ENCODE assay signal across 36 cellular contexts in genomic region chr10:13067431-13067830, GRCh38.
"Had no signal": no experiment of that assay in that cellular context is flagged by ENCODE, and none has a peak within 500 bp of the region (broad histone marks: within the 10 kb centered on the region; RNA-seq: fewer than 3 reads in every experiment).

No MANE protein-coding gene starts in this region.

- H3K4me1 Mint-ChIP-seq: activated B cell treated with CpG ODN at 0.5 μM for 24 hours; activated naive CD4-positive, alpha-beta T cell treated with anti-CD3 and anti-CD28 coated beads, Interleukin-2, amount 50 U/mL, for 24 hours; activated naive CD8-positive, alpha-beta T cell treated with anti-CD3 and anti-CD28 coated beads for 36 hours; activated naive CD8-positive, alpha-beta T cell treated with anti-CD3 and anti-CD28 coated beads, Interleukin-2, amount 50 U/mL, for 24 hours; activated T-helper 17 cell treated with anti-CD3 and anti-CD28 coated beads, Interleukin-2, amount 50 U/mL, for 72 hours had no signal

- H3K27ac Mint-ChIP-seq: activated B cell treated with CpG ODN at 0.5 μM for 24 hours; activated CD8-positive, alpha-beta T cell treated with anti-CD3 and anti-CD28 coated beads for 36 hours; activated naive CD4-positive, alpha-beta T cell treated with anti-CD3 and anti-CD28 coated beads, Interleukin-2, amount 50 U/mL, for 24 hours; activated naive CD8-positive, alpha-beta T cell treated with anti-CD3 and anti-CD28 coated beads for 36 hours; activated naive CD8-positive, alpha-beta T cell treated with anti-CD3 and anti-CD28 coated beads, Interleukin-2, amount 50 U/mL, for 24 hours; activated T-helper 17 cell treated with anti-CD3 and anti-CD28 coated beads, Interleukin-2, amount 50 U/mL, for 72 hours; effector memory CD8-positive, alpha-beta T cell; T-helper 2 cell treated with Interferon-gamma antibody and Interleukin-4, amounts not matched to agents 5 μg/mL and 100 μg/mL, for 36 hours had no signal

- H3K27me3 ChIP-seq: adrenal gland, body of pancreas, hepatocyte had no signal

- H3K4me1 ChIP-seq: adrenal gland, body of pancreas, esophagus squamous epithelium, gastroesophageal sphincter, heart right ventricle had no signal

- H3K4me3 ChIP-seq: adrenal gland, body of pancreas, esophagus squamous epithelium, gastroesophageal sphincter, heart right ventricle, hepatocyte had no signal

- FAIRE-seq: colon, endometrium, endothelial cell of umbilical vein had no signal

- H3K27ac ChIP-seq: adrenal gland, body of pancreas, epithelial cell of prostate, esophagus squamous epithelium, gastroesophageal sphincter, heart right ventricle, hepatocyte, WERI-Rb-1 had no signal

- DNase-seq: activated B cell treated with CpG ODN at 0.5 μM for 24 hours; activated CD4-positive, alpha-beta T cell treated with anti-CD3 and anti-CD28 coated beads for 48 hours; activated CD4-positive, alpha-beta T cell treated with anti-CD3 and anti-CD28 coated beads, Interleukin-2, amount 50 U/mL, for 1 hour; activated CD4-positive, alpha-beta T cell treated with anti-CD3 and anti-CD28 coated beads, Interleukin-2, amount 50 U/mL, for 48 hours; activated CD8-positive, alpha-beta memory T cell treated with anti-CD3 and anti-CD28 coated beads for 24 hours; activated CD8-positive, alpha-beta T cell treated with anti-CD3 and anti-CD28 coated beads for 36 hours; activated effector memory CD4-positive, alpha-beta T cell treated with Interleukin-2 at 50 U/mL for 16 hours; activated gamma-delta T cell treated with Interleukin-2 at 50 U/mL for 16 hours; activated naive CD4-positive, alpha-beta T cell treated with Interleukin-2 at 50 U/mL for 16 hours; activated naive CD8-positive, alpha-beta T cell treated with anti-CD3 and anti-CD28 coated beads for 36 hours; activated naive CD8-positive, alpha-beta T cell treated with anti-CD3 and anti-CD28 coated beads, Interleukin-2, amount 50 U/mL, for 24 hours; activated T-cell treated with anti-CD3 and anti-CD28 coated beads, Interleukin-2, amount 50 U/mL, for 4 hours; adrenal gland; amygdala; aorta; body of pancreas; caudate nucleus; cortex of kidney; dermis blood vessel endothelial cell; effector CD4-positive, alpha-beta T cell; effector memory CD8-positive, alpha-beta T cell; esophagus squamous epithelium; foreskin melanocyte; heart right ventricle; T1000; WERI-Rb-1 had no signal

- H2AFZ ChIP-seq: hepatocyte had no signal

- H3K79me2 ChIP-seq: hepatocyte had no signal

- H3K9me3 ChIP-seq: adrenal gland, body of pancreas, esophagus squamous epithelium, gastroesophageal sphincter had no signal

- H3K36me3 Mint-ChIP-seq: activated naive CD4-positive, alpha-beta T cell treated with anti-CD3 and anti-CD28 coated beads, Interleukin-2, amount 50 U/mL, for 24 hours; activated naive CD8-positive, alpha-beta T cell treated with anti-CD3 and anti-CD28 coated beads for 36 hours had no signal

- H3K36me3 ChIP-seq: adrenal gland, esophagus squamous epithelium, gastroesophageal sphincter, heart right ventricle, WERI-Rb-1 had no signal

- H3K9me3 Mint-ChIP-seq: activated CD8-positive, alpha-beta T cell treated with anti-CD3 and anti-CD28 coated beads for 36 hours; activated naive CD4-positive, alpha-beta T cell treated with anti-CD3 and anti-CD28 coated beads, Interleukin-2, amount 50 U/mL, for 24 hours; activated T-helper 17 cell treated with anti-CD3 and anti-CD28 coated beads, Interleukin-2, amount 50 U/mL, for 72 hours; effector memory CD8-positive, alpha-beta T cell; T-helper 2 cell treated with Interferon-gamma antibody and Interleukin-4, amounts not matched to agents 5 μg/mL and 100 μg/mL, for 36 hours had no signal

- ATAC-seq: activated CD4-positive, CD25-positive, alpha-beta regulatory T cell treated with anti-CD3 and anti-CD28 coated beads, Interleukin-2, amount 50 U/mL, for 24 hours; activated CD8-positive, alpha-beta T cell treated with anti-CD3 and anti-CD28 coated beads for 36 hours; activated naive CD8-positive, alpha-beta T cell treated with anti-CD3 and anti-CD28 coated beads, Interleukin-2, amount 50 U/mL, for 24 hours; activated T-cell treated with anti-CD3 and anti-CD28 coated beads, Interleukin-2, amount 50 U/mL, for 4 hours; activated T-helper 17 cell treated with anti-CD3 and anti-CD28 coated beads, Interleukin-2, amount 50 U/mL, for 72 hours; body of pancreas; effector memory CD8-positive, alpha-beta T cell; gastroesophageal sphincter; heart right ventricle had no signal

- H3K4me3 Mint-ChIP-seq: activated B cell treated with CpG ODN at 0.5 μM for 24 hours; activated CD8-positive, alpha-beta T cell treated with anti-CD3 and anti-CD28 coated beads for 36 hours; activated naive CD4-positive, alpha-beta T cell treated with anti-CD3 and anti-CD28 coated beads, Interleukin-2, amount 50 U/mL, for 24 hours; activated naive CD8-positive, alpha-beta T cell treated with anti-CD3 and anti-CD28 coated beads for 36 hours; activated naive CD8-positive, alpha-beta T cell treated with anti-CD3 and anti-CD28 coated beads, Interleukin-2, amount 50 U/mL, for 24 hours; activated T-cell treated with anti-CD3 and anti-CD28 coated beads, Interleukin-2, amount 50 U/mL, for 4 hours; activated T-helper 17 cell treated with anti-CD3 and anti-CD28 coated beads, Interleukin-2, amount 50 U/mL, for 72 hours; effector memory CD8-positive, alpha-beta T cell; T-helper 2 cell treated with Interferon-gamma antibody and Interleukin-4, amounts not matched to agents 5 μg/mL and 100 μg/mL, for 36 hours had no signal

- H3K4me2 ChIP-seq: hepatocyte had no signal
